In the genomic region with DNA sequence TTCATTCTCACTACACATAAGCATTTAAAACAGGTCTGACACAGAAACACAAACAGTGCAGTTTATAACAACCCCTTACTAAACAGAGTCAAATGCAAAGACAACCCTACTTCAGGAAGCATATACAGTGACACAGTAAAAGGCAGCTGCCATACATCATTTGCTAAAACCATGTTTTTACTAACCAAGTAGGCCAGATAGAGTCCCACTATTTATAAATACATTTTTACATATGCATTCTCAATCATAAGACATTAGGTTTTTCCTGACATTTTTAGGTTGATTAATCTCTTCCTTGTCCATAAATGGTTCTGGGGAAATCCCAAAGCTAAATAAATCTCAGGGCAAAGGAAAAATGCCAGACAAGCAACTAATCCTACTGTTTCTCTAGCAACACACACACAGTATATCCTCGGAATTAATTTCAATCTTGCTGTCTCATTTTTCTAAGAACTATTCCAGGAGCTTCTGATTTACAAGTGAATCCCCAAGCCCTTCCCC, we compare ENCODE assay signal across 23 cellular contexts. TPM values are rescaled to one million over a fixed set of nuclear protein-coding genes. Genes with fewer than 3 reads are reported as not detected.
DNase-seq lines count a peak whose midpoint lies in the region; ATAC-seq and TF ChIP-seq lines count a peak whose summit lies in the region.
"Had no signal": no experiment of that assay in that cellular context is flagged by ENCODE, and none has a peak within 500 bp of the region (broad histone marks: within the 10 kb centered on the region; RNA-seq: fewer than 3 reads in every experiment).

No MANE protein-coding gene starts in this region.

- no peaks in the 10 kb centered on the region for H3K9me2 ChIP-seq in MM.1S (replicated peaks; ENCODE audit: insufficient read depth, low read length)

- no peaks in the 10 kb centered on the region; the same call in 1 of the 2 replicates for H3K36me3 ChIP-seq in MM.1S (replicated peaks; ENCODE audit: insufficient read depth, low read length)

- no peaks in the 10 kb centered on the region for H4K20me1 ChIP-seq in MM.1S (ENCODE audit: insufficient read depth, low read length)

- no peak overlapping the region for H3K9ac ChIP-seq in MM.1S (ENCODE audit: low read length)

- TF ChIP-seq CTCF in chondrocyte (IDR thresholded peaks at IDR 0.05) (no peak), MM.1S (IDR thresholded peaks at IDR 0.05; ENCODE audit: low read length) (no peak)

- no peak overlapping the region for H3K4me2 ChIP-seq in MM.1S (ENCODE audit: low read depth, low read length)
- H3K4me2 ChIP-seq: A549 had no signal

- H3K4me3 Mint-ChIP-seq in activated naive CD4-positive, alpha-beta T cell treated with anti-CD3 and anti-CD28 coated beads, Interleukin-2, amount 50 U/mL, for 24 hours = no peak overlapping the region
- H3K4me3 Mint-ChIP-seq in chondrocyte (ENCODE audit: unreplicated experiment) = no peak overlapping the region
- H3K4me3 Mint-ChIP-seq: activated CD4-positive, alpha-beta T cell treated with anti-CD3 and anti-CD28 coated beads, Interleukin-2, amount 10 ng/mL, durations not matched to agents 7 days and 5 days; central memory CD8-positive, alpha-beta T cell; immature natural killer cell; T-helper 1 cell treated with Interleukin-12 subunit alpha and Interleukin-12 subunit beta and Interleukin-4 antibody, amounts not matched to agents 30 μg/mL and 1 μg/mL, for 36 hours had no signal

- no peak for ATAC-seq in HG03432 (IDR thresholded peaks at IDR 0.05; ENCODE audit: unreplicated experiment)
- ATAC-seq: A549, PC-3 had no signal

- H3K4me1 ChIP-seq in MM.1S (ENCODE audit: low read length) = no peaks in the 10 kb centered on the region

- H3K36me3 Mint-ChIP-seq in activated naive CD4-positive, alpha-beta T cell treated with anti-CD3 and anti-CD28 coated beads, Interleukin-2, amount 50 U/mL, for 24 hours = peaks cover 30% of the 10 kb centered on the region
- peaks cover 28% of the 10 kb centered on the region for H3K36me3 Mint-ChIP-seq in chondrocyte (ENCODE audit: low read depth)

- no peak overlapping the region for H3K4me3 ChIP-seq in MM.1S (ENCODE audit: low read length)
- H3K4me3 ChIP-seq: A549, spleen had no signal

- H2AFZ ChIP-seq in MM.1S (ENCODE audit: low read length) = no peak overlapping the region

- no peaks in the 10 kb centered on the region for H3K27me3 Mint-ChIP-seq in activated naive CD4-positive, alpha-beta T cell treated with anti-CD3 and anti-CD28 coated beads, Interleukin-2, amount 50 U/mL, for 24 hours
- H3K27me3 Mint-ChIP-seq in chondrocyte (ENCODE audit: low read depth) = no peaks in the 10 kb centered on the region
- H3K27me3 Mint-ChIP-seq: activated CD4-positive, alpha-beta T cell treated with anti-CD3 and anti-CD28 coated beads, Interleukin-2, amount 10 ng/mL, durations not matched to agents 7 days and 5 days; central memory CD8-positive, alpha-beta T cell had no signal

- H3F3A ChIP-seq in MM.1S (ENCODE audit: insufficient read depth, low read length) = no peaks in the 10 kb centered on the region

- H3K27ac ChIP-seq in MM.1S (ENCODE audit: low read length) = no peak overlapping the region
- H3K27ac ChIP-seq: A549, C4-2B had no signal

- no peaks in the 10 kb centered on the region for H3K27me3 ChIP-seq in MM.1S (replicated peaks; ENCODE audit: insufficient read depth, low read length)
- H3K27me3 ChIP-seq: spleen had no signal

- H3K9me3 Mint-ChIP-seq in activated naive CD4-positive, alpha-beta T cell treated with anti-CD3 and anti-CD28 coated beads, Interleukin-2, amount 50 U/mL, for 24 hours = peaks cover 6% of the 10 kb centered on the region
- H3K9me3 Mint-ChIP-seq in chondrocyte (ENCODE audit: low read depth) = no peaks in the 10 kb centered on the region
- H3K9me3 Mint-ChIP-seq: activated CD4-positive, alpha-beta T cell treated with anti-CD3 and anti-CD28 coated beads, Interleukin-2, amount 10 ng/mL, durations not matched to agents 7 days and 5 days; central memory CD8-positive, alpha-beta T cell; immature natural killer cell; T-helper 1 cell treated with Interleukin-12 subunit alpha and Interleukin-12 subunit beta and Interleukin-4 antibody, amounts not matched to agents 30 μg/mL and 1 μg/mL, for 36 hours had no signal

- H3K79me2 ChIP-seq in MM.1S (ENCODE audit: low read length) = no peaks in the 10 kb centered on the region

- no peaks in the 10 kb centered on the region for H3K9me3 ChIP-seq in MM.1S (replicated peaks; ENCODE audit: insufficient read depth, low read length)
- H3K9me3 ChIP-seq: A549, spleen had no signal

- peaks cover 18% of the 10 kb centered on the region for H3K4me1 Mint-ChIP-seq in activated naive CD4-positive, alpha-beta T cell treated with anti-CD3 and anti-CD28 coated beads, Interleukin-2, amount 50 U/mL, for 24 hours
- peaks cover 31% of the 10 kb centered on the region for H3K4me1 Mint-ChIP-seq in chondrocyte (ENCODE audit: low read depth)
- H3K4me1 Mint-ChIP-seq: central memory CD8-positive, alpha-beta T cell had no signal

- peak overlapping the region; percentile 12 for H3K27ac Mint-ChIP-seq in activated naive CD4-positive, alpha-beta T cell treated with anti-CD3 and anti-CD28 coated beads, Interleukin-2, amount 50 U/mL, for 24 hours
- H3K27ac Mint-ChIP-seq in chondrocyte (ENCODE audit: unreplicated experiment) = peak overlapping the region; percentile 70
- H3K27ac Mint-ChIP-seq: activated CD4-positive, alpha-beta T cell treated with anti-CD3 and anti-CD28 coated beads, Interleukin-2, amount 10 ng/mL, durations not matched to agents 7 days and 5 days; T-helper 1 cell treated with Interleukin-12 subunit alpha and Interleukin-12 subunit beta and Interleukin-4 antibody, amounts not matched to agents 30 μg/mL and 1 μg/mL, for 36 hours had no signal

- no peak for DNase-seq in activated naive CD4-positive, alpha-beta T cell treated with Interleukin-2 at 50 U/mL for 16 hours
- no peak for DNase-seq in chondrocyte (ENCODE audit: low spot score)
- DNase-seq in kidney glomerular epithelial cell (lab: John Stamatoyannopoulos, UW) = peak; percentile 16
- DNase-seq in DMS153 treated with DMSO at 0.1 percent for 48 hours (lab: John Stamatoyannopoulos, UW; ENCODE audit: unreplicated experiment) = no peak
- no peak for DNase-seq in MM.1S
- no peak for DNase-seq in activated CD8-positive, alpha-beta memory T cell treated with anti-CD3 and anti-CD28 coated beads for 24 hours
- DNase-seq: activated CD4-positive, alpha-beta T cell treated with anti-CD3 and anti-CD28 coated beads, Interleukin-2, amount 10 ng/mL, durations not matched to agents 7 days and 5 days; GDM1; head of caudate nucleus; immature natural killer cell; KBM-7; NCI-H1930; NCI-H226; PC-3; SHP77; spleen; stimulated activated CD4-positive, alpha-beta T cell treated with anti-CD3 and anti-CD28 coated beads, Interleukin-4, amount 100 ng/mL, for 4 hours had no signal

RNA-seq across cellular contexts. Expression of a gene that starts 39.0 kb away (rescaled TPM):
- total RNA-seq in chondrocyte = 2.8 to 78.5 TPM (median 77.6 TPM) in 3 replicates
